25 cellular contexts compared by ENCODE assay signal in genomic region chr2:168453404-168453803, GRCh38. TPM values are rescaled to one million over a fixed set of nuclear protein-coding genes. Genes with fewer than 3 reads are reported as not detected.
A peak's percentile ranks its signal among the peaks of the same experiment; 100 is the strongest.
DNase-seq lines count a peak whose midpoint lies in the region; ATAC-seq, FAIRE-seq and TF ChIP-seq lines count a peak whose summit lies in the region.
"Had no signal": no experiment of that assay in that cellular context is flagged by ENCODE, and none has a peak within 500 bp of the region (broad histone marks: within the 10 kb centered on the region; RNA-seq: fewer than 3 reads in every experiment).

No MANE protein-coding gene starts in this region.

- H3K9me3 ChIP-seq in HepG2 (ENCODE audit: low read length) (peaks cover 15% of the 10 kb centered on the region), right lobe of liver (no peaks in the 10 kb centered on the region), K562 (replicated peaks; ENCODE audit: control insufficient read depth, insufficient read depth, low read depth, low read length) (no peaks in the 10 kb centered on the region)
- H3K9me3 ChIP-seq: BE2C had no signal

- BruUV-seq in HepG2 (replicated peaks; lab: Mats Ljungman, UMichigan) (no TSS peak), K562 (replicated peaks; lab: Mats Ljungman, UMichigan) (no TSS peak)

- in situ Hi-C loops in HepG2 (cut with HindIII; ENCODE audit: extremely low pct_ligation_motif_present, low pct_unique_long_range_greater_than_20kb) (no loop called here), K562 (cut with MboI) (no loop called here)

- FAIRE-seq in HepG2 (lab: Jason Lieb, UNC) (no peak), K562 (lab: Jason Lieb, UNC) (no peak)
- FAIRE-seq: A204.1, GM12878, GM18507 had no signal

- no peak overlapping the region for H3K4me3 Mint-ChIP-seq in glutamatergic neuron (ENCODE audit: unreplicated experiment)
- H3K4me3 Mint-ChIP-seq: CD14-positive monocyte; CD4-positive, alpha-beta memory T cell; CD4-positive, CD25-positive, alpha-beta regulatory T cell; CD8-positive, alpha-beta memory T cell had no signal

- intact Hi-C loops in HepG2 (cut with micrococcal nuclease; ENCODE audit: unreplicated experiment) (no loop called here), right lobe of liver (cut with DNase I) (no loop called here), K562 (cut with micrococcal nuclease) (no loop called here)

- TF ChIP-seq POLR2A in HepG2 (IDR thresholded peaks at IDR 0.05; ENCODE audit: insufficient read depth in 1 of 2, low read depth in 2 of 2, low read length in 2 of 2) (no peak), right lobe of liver (IDR thresholded peaks at IDR 0.05) (no peak), K562 (conservative IDR thresholded peaks at IDR 0.05) (peak; percentile 77)

- H3K4me3 ChIP-seq in HepG2 (replicated peaks in 1 of 3; ENCODE audit: insufficient read depth in 1 of 3, low read depth in 2 of 3, low read length in 3 of 3) = no peak overlapping the region
- no peak overlapping the region for H3K4me3 ChIP-seq in right lobe of liver
- no peak overlapping the region for H3K4me3 ChIP-seq in K562
- H3K4me3 ChIP-seq: BLaER1, GM12878 had no signal

- POLR2A ChIA-PET in HepG2 (lab: Yijun Ruan, JAX) = no interaction called here
- POLR2A ChIA-PET in K562 (lab: Yijun Ruan, JAX) = interaction anchor here (0.6 to 1.5 kb wide), 3 partner anchors 11 to 173 kb away, joined by 3 to 4 read pairs (median 3); no protein-coding TSS in a partner anchor

- H3K27me3 ChIP-seq in HepG2 (ENCODE audit: control insufficient read depth in 1 of 2, insufficient read depth in 2 of 2, low read length in 2 of 2) = no peaks in the 10 kb centered on the region; a peak in 1 of 5 replicates
- no peaks in the 10 kb centered on the region for H3K27me3 ChIP-seq in right lobe of liver
- no peaks in the 10 kb centered on the region for H3K27me3 ChIP-seq in K562 (ENCODE audit: control insufficient read depth in 2 of 2, insufficient read depth in 2 of 2, low read length in 2 of 2)
- H3K27me3 ChIP-seq: BE2C, BLaER1 had no signal

- TF ChIP-seq RAD21 in HepG2 (CRISPR knock-in tag; IDR thresholded peaks at IDR 0.05) (no peak), K562 (CRISPR knock-in tag; conservative IDR thresholded peaks at IDR 0.05 in 1 of 2, IDR thresholded peaks at IDR 0.05 in 1 of 2) (no peak)

- H3K4me1 ChIP-seq in HepG2 (ENCODE audit: insufficient read depth, low read length) (peaks cover 32% of the 10 kb centered on the region), right lobe of liver (peaks cover 0 to 9% (median 4%) of the 10 kb centered on the region in 4 donors), K562 (replicated peaks in 1 of 2; ENCODE audit: control insufficient read depth in 2 of 2, insufficient read depth in 2 of 2, low read length in 2 of 2) (peaks cover 8 to 19% of the 10 kb centered on the region in 2 experiments; a peak in 3 of 5 replicates)
- H3K4me1 ChIP-seq: BE2C had no signal

- H3K27ac Mint-ChIP-seq in glutamatergic neuron (ENCODE audit: unreplicated experiment) = no peak overlapping the region
- H3K27ac Mint-ChIP-seq: CD14-positive monocyte; CD4-positive, alpha-beta memory T cell; CD4-positive, CD25-positive, alpha-beta regulatory T cell; CD8-positive, alpha-beta memory T cell had no signal

- 60% methylated on average over 3 of the region's 3 CpGs for WGBS in HepG2 (ENCODE audit: low lambda C conversion rate)
- 84% methylated on average over 2 of the region's 3 CpGs for WGBS in right lobe of liver (ENCODE audit: insufficient coverage, low coverage, low lambda C conversion rate, missing lambda C conversion rate)
- WGBS in K562 (ENCODE audit: insufficient coverage, low coverage, missing lambda C conversion rate) = 33% methylated on average over 3 of the region's 3 CpGs

- TF ChIP-seq CTCF in HepG2 (CRISPR knock-in tag; IDR thresholded peaks at IDR 0.05) (no peak), right lobe of liver (IDR thresholded peaks at IDR 0.05) (no peak), K562 (IDR thresholded peaks at IDR 0.05 in 2 of 3, conservative IDR thresholded peaks at IDR 0.05 in 1 of 3; ENCODE audit: insufficient read depth in 2 of 3, low read depth in 1 of 3, low read length in 3 of 3) (no peak), glutamatergic neuron (IDR thresholded peaks at IDR 0.05; ENCODE audit: partially characterized antibody, unreplicated experiment) (no peak)

- H4K20me1 ChIP-seq in HepG2 (ENCODE audit: insufficient read depth, low read length) (peaks cover 6% of the 10 kb centered on the region; the same call in 1 of the 2 replicates), K562 (replicated peaks; ENCODE audit: control insufficient read depth, insufficient read depth, low read length) (no peaks in the 10 kb centered on the region)

- H3K79me2 ChIP-seq in HepG2 (ENCODE audit: insufficient read depth, low read length) (peaks cover 15% of the 10 kb centered on the region), K562 (ENCODE audit: control insufficient read depth, insufficient read depth, low read length) (peaks cover 22% of the 10 kb centered on the region)

- no peaks in the 10 kb centered on the region for H3K4me1 Mint-ChIP-seq in glutamatergic neuron (ENCODE audit: low read depth, unreplicated experiment)

- H3K27ac ChIP-seq in HepG2 (ENCODE audit: extremely low read length, insufficient read depth, low read length) (no peak overlapping the region), right lobe of liver (no peak overlapping the region), K562 (ENCODE audit: extremely low read depth, low read depth, low read length) (no peak overlapping the region)
- H3K27ac ChIP-seq: BLaER1 had no signal

- CTCF ChIA-PET in HepG2 (lab: Yijun Ruan, JAX; ENCODE audit: low intra/inter-chr PET ratio, low total read pairs) = no interaction called here
- CTCF ChIA-PET in K562 (lab: Yijun Ruan, JAX; ENCODE audit: low intra/inter-chr PET ratio) = no interaction called here

- H3K36me3 ChIP-seq in HepG2 (replicated peaks in 1 of 2; ENCODE audit: control insufficient read depth in 1 of 2, insufficient read depth in 2 of 2, low read length in 2 of 2) (no peaks in the 10 kb centered on the region), right lobe of liver (no peaks in the 10 kb centered on the region), K562 (ENCODE audit: control insufficient read depth, insufficient read depth, low read length) (no peaks in the 10 kb centered on the region)
- H3K36me3 ChIP-seq: BE2C, BLaER1 had no signal

- H3K9ac ChIP-seq in HepG2 (ENCODE audit: insufficient read depth, low read depth, low read length) (no peak overlapping the region), K562 (ENCODE audit: insufficient read depth in 1 of 2, low read depth in 2 of 2, low read length in 2 of 2) (no peak overlapping the region)
- H3K9ac ChIP-seq: BLaER1 had no signal

- no peak overlapping the region for H3K4me2 ChIP-seq in HepG2 (ENCODE audit: low read depth, low read length)
- H3K4me2 ChIP-seq in K562 (ENCODE audit: insufficient read depth, low read length) = no peak overlapping the region
- H3K4me2 ChIP-seq: BLaER1 had no signal

- H2AFZ ChIP-seq in HepG2 (ENCODE audit: low read length) = no peak overlapping the region
- H2AFZ ChIP-seq in K562 (ENCODE audit: low read depth, low read length) = no peak overlapping the region

- no peaks in the 10 kb centered on the region for H3K36me3 Mint-ChIP-seq in glutamatergic neuron (ENCODE audit: unreplicated experiment)
- H3K36me3 Mint-ChIP-seq: CD14-positive monocyte; CD4-positive, alpha-beta memory T cell; CD4-positive, CD25-positive, alpha-beta regulatory T cell; CD8-positive, alpha-beta memory T cell had no signal

- no peaks in the 10 kb centered on the region for H3K9me1 ChIP-seq in K562 (ENCODE audit: control insufficient read depth, insufficient read depth, low read length)

- peaks cover 5% of the 10 kb centered on the region for H3K9me3 Mint-ChIP-seq in glutamatergic neuron (ENCODE audit: unreplicated experiment)
- H3K9me3 Mint-ChIP-seq: CD14-positive monocyte; CD4-positive, alpha-beta memory T cell; CD4-positive, CD25-positive, alpha-beta regulatory T cell; CD8-positive, alpha-beta memory T cell had no signal

- peaks cover 3% of the 10 kb centered on the region for H3K27me3 Mint-ChIP-seq in glutamatergic neuron (ENCODE audit: unreplicated experiment)
- H3K27me3 Mint-ChIP-seq: CD4-positive, alpha-beta memory T cell had no signal

- DNase-seq in HepG2 (ENCODE audit: low spot score) (no peak), right lobe of liver (no peak), K562 (ENCODE audit: extremely low read depth in 1 of 4, low spot score in 3 of 4) (no peak), glutamatergic neuron (no peak)
- DNase-seq in activated effector memory CD4-positive, alpha-beta T cell treated with anti-CD3 and anti-CD28 coated beads, Interleukin-2, amount 50 U/mL, for 16 hours = no peak
- DNase-seq: 8988T; ACHN; BE2C; C1 segment of cervical spinal cord; CD4-positive, alpha-beta memory T cell; CD4-positive, CD25-positive, alpha-beta regulatory T cell; CD8-positive, alpha-beta memory T cell; COR-L47; DMS 273 treated with DMSO at 0.1 percent for 48 hours; DMS153; DMS53; DMS79; DND-41; EL; GDM1 had no signal

- no peak for TF ChIP-seq EP300 in HepG2 (IDR thresholded peaks at IDR 0.05; ENCODE audit: low read depth in 2 of 2, low read length in 2 of 2)
- no peak for TF ChIP-seq EP300 in HepG2 (CRISPR knock-in tag; IDR thresholded peaks at IDR 0.05; ENCODE audit: borderline replicate concordance)
- TF ChIP-seq EP300 in K562 (IDR thresholded peaks at IDR 0.05; ENCODE audit: low read length) = no peak

- ATAC-seq in HepG2 = no peak
- no peak for ATAC-seq in right lobe of liver
- ATAC-seq in K562 = no peak
- ATAC-seq: GM12878 had no signal

RNA-seq across cellular contexts. Expression of gene CERS6, which starts 2.7 kb away (rescaled TPM):
- total RNA-seq in HepG2 (2016; rRNA removed; fragmentation: Illumina TruSeq; extraction: Trizol) = 17.3 and 20.3 TPM in 2 replicates
- total RNA-seq in HepG2 (2016; cell fraction: cytosol; rRNA removed; fragmentation: Illumina TruSeq; extraction: Trizol; ENCODE audit: low read depth) = 2.1 and 2.4 TPM in 2 replicates
- 15.6 and 19.2 TPM in 2 replicates for total RNA-seq in HepG2 (2016; cell fraction: insoluble cytoplasmic fraction; rRNA removed; fragmentation: Illumina TruSeq; extraction: Trizol)
- 7.9 and 8.5 TPM in 2 replicates for total RNA-seq in HepG2 (2016; cell fraction: membrane; rRNA removed; fragmentation: Illumina TruSeq; extraction: Trizol)
- total RNA-seq in HepG2 (2016; cell fraction: nucleus; rRNA removed; fragmentation: Illumina TruSeq; extraction: Trizol) = 28.3 and 35.1 TPM in 2 replicates
- polyA plus RNA-seq in HepG2 (2011; rRNA removed) = 8.6 and 10.1 TPM in 2 replicates
- polyA plus RNA-seq in HepG2 (2011; cell fraction: cytosol; rRNA removed) = 4.7 and 8.3 TPM in 2 replicates
- polyA plus RNA-seq in HepG2 (2011; cell fraction: nucleus; rRNA removed) = 3.9 and 5.3 TPM in 2 replicates
- 18.5 and 21.2 TPM in 2 replicates for polyA plus RNA-seq in HepG2 (2012)
- polyA plus RNA-seq in HepG2 (2016; cell fraction: cytosol; fragmentation: Illumina TruSeq; extraction: Trizol; ENCODE audit: low read depth) = 1.3 and 1.4 TPM in 2 replicates
- polyA plus RNA-seq in HepG2 (2016; cell fraction: insoluble cytoplasmic fraction; fragmentation: Illumina TruSeq; extraction: Trizol; ENCODE audit: low read depth) = 13.9 and 14.3 TPM in 2 replicates
- polyA plus RNA-seq in HepG2 (2016; cell fraction: membrane; fragmentation: Illumina TruSeq; extraction: Trizol; ENCODE audit: low read depth) = 3.6 and 4.3 TPM in 2 replicates
- 26.8 and 27.2 TPM in 2 replicates for polyA plus RNA-seq in HepG2 (2016; cell fraction: nucleus; fragmentation: Illumina TruSeq; extraction: Trizol; ENCODE audit: insufficient read depth, low read depth)
- polyA minus RNA-seq in HepG2 (2011; rRNA and poly(A)+ RNA removed; ENCODE audit: low replicate concordance) = 0.05 and 16.1 TPM in 2 replicates
- polyA minus RNA-seq in HepG2 (2011; cell fraction: cytosol; rRNA and poly(A)+ RNA removed) = 17.0 and 18.7 TPM in 2 replicates
- 20.2 and 23.0 TPM in 2 replicates for polyA minus RNA-seq in HepG2 (2011; cell fraction: nucleus; rRNA and poly(A)+ RNA removed)
- 10 to 100 TPM; 10.4 to 30.1 (median 15.6) TPM for total RNA-seq in right lobe of liver
- 2.8 and 5.7 TPM in 2 replicates for total RNA-seq in K562 (2011; cell fraction: chromatin; rRNA removed; ENCODE audit: low replicate concordance)
- 2.3 and 2.9 TPM in 2 replicates for total RNA-seq in K562 (2011; cell fraction: nucleolus; rRNA removed)
- 4.5 and 7.3 TPM in 2 replicates for total RNA-seq in K562 (2011; cell fraction: nucleoplasm; rRNA removed)
- 11.4 and 12.1 TPM in 2 replicates for total RNA-seq in K562 (2014; rRNA removed)
- 13.6 and 14.5 TPM in 2 replicates for total RNA-seq in K562 (2014; rRNA removed; fragmentation: Illumina TruSeq; extraction: Trizol)
- total RNA-seq in K562 (2015; rRNA removed; fragmentation: Illumina TruSeq; extraction: Trizol) = 12.4 and 12.8 TPM in 2 replicates
- total RNA-seq in K562 (2021) = 11.5 and 11.8 TPM in 2 replicates
- polyA plus RNA-seq in K562 (2011; rRNA removed) = 1.9 and 6.8 TPM in 2 replicates
- 0.61 and 4.4 TPM in 2 replicates for polyA plus RNA-seq in K562 (2011; cell fraction: cytosol; rRNA removed)
- polyA plus RNA-seq in K562 (2011; cell fraction: nucleus; rRNA removed) = 1.4 and 5.3 TPM in 2 replicates
- polyA plus RNA-seq in K562 (2012) = 7.8 and 8.4 TPM in 2 replicates
- polyA plus RNA-seq in K562 (2014; fragmentation: Illumina TruSeq; extraction: Trizol) = 10.9 and 13.4 TPM in 2 replicates
- polyA plus RNA-seq in K562 (2014; fragmentation: Nextera tagmentation; extraction: Ambion mirVana) = 1 to 10 TPM; 1.6 to 2.3 TPM
- 6.0 and 6.5 TPM in 2 replicates for polyA plus RNA-seq in K562 (2014; rRNA removed)
- 4.6 and 16.3 TPM in 2 replicates for polyA minus RNA-seq in K562 (2011; rRNA and poly(A)+ RNA removed)
- 2.9 and 8.6 TPM in 2 replicates for polyA minus RNA-seq in K562 (2011; cell fraction: cytosol; rRNA and poly(A)+ RNA removed)
- 2.2 and 12.4 TPM in 2 replicates for polyA minus RNA-seq in K562 (2011; cell fraction: nucleus; rRNA and poly(A)+ RNA removed)
- total RNA-seq in glutamatergic neuron (ENCODE audit: unreplicated experiment) = 143 TPM

Comparison
In these comparisons a context has a peak if more than half of its experiments do, and no peak if none do; other contexts are left out.
1. Of the 241 proteins assayed by ChIP-seq in both HepG2 and K562: peak only in HepG2: none; only in K562: MEIS2, POLR2A, POLR2AphosphoS5 and TBP; in both: none; in neither: 237.